ENCODE assay signal across 7 cellular contexts in genomic region chr18:3455938-3456685, GRCh38. TPM values are rescaled to one million over a fixed set of nuclear protein-coding genes. Genes with fewer than 3 reads are reported as not detected.
DNase-seq lines count a peak whose midpoint lies in the region; ATAC-seq, FAIRE-seq and TF ChIP-seq lines count a peak whose summit lies in the region.

No MANE protein-coding gene starts in this region.

- no peak overlapping the region for H3K4me2 ChIP-seq in K562 (ENCODE audit: insufficient read depth, low read length)

- no peak overlapping the region for H2AFZ ChIP-seq in K562 (ENCODE audit: low read depth, low read length)

- peaks cover 47% of the 10 kb centered on the region for H3K4me1 ChIP-seq in HUES6 (ENCODE audit: control insufficient read depth, insufficient read depth, low read length)
- peaks cover 2 to 14% of the 10 kb centered on the region in 2 experiments for H3K4me1 ChIP-seq in K562 (replicated peaks in 1 of 2; ENCODE audit: control insufficient read depth in 2 of 2, insufficient read depth in 2 of 2, low read length in 2 of 2)
- peaks cover 0 to 60% (median 36%) of the 10 kb centered on the region in 4 donors for H3K4me1 ChIP-seq in tibial nerve

- H3K27me3 ChIP-seq in HUES6 (ENCODE audit: control insufficient read depth, insufficient read depth, low read length), result no peaks in the 10 kb centered on the region
- no peaks in the 10 kb centered on the region for H3K27me3 ChIP-seq in K562 (ENCODE audit: control insufficient read depth in 2 of 2, insufficient read depth in 2 of 2, low read length in 2 of 2)
- no peaks in the 10 kb centered on the region for H3K27me3 ChIP-seq in tibial nerve

- no TSS peak for BruUV-seq in K562 (replicated peaks; lab: Mats Ljungman, UMichigan)

- no peak for TF ChIP-seq RAD21 in K562 (CRISPR knock-in tag; conservative IDR thresholded peaks at IDR 0.05 in 1 of 2, IDR thresholded peaks at IDR 0.05 in 1 of 2)

- peak overlapping the region; percentile 46 for H3K9ac ChIP-seq in HUES6 (ENCODE audit: low read length)
- no peak overlapping the region for H3K9ac ChIP-seq in K562 (ENCODE audit: insufficient read depth in 1 of 2, low read depth in 2 of 2, low read length in 2 of 2)

- H3K4me3 ChIP-seq in HUES6 (ENCODE audit: low read depth, low read length), result peak overlapping the region; percentile 83
- no peak overlapping the region for H3K4me3 ChIP-seq in K562
- no peak overlapping the region for H3K4me3 ChIP-seq in tibial nerve

- peaks cover 12% of the 10 kb centered on the region for H4K20me1 ChIP-seq in K562 (replicated peaks; ENCODE audit: control insufficient read depth, insufficient read depth, low read length)

- DNase-seq in K562 (ENCODE audit: extremely low read depth in 1 of 4, low spot score in 3 of 4) (no peak), kidney tubule cell (ENCODE audit: low spot score) (peak; percentile 94), tibial nerve (ENCODE audit: low spot score in 2 of 2) (no peak), RKO (ENCODE audit: low spot score) (no peak)
- DNase-seq in activated effector memory CD4-positive, alpha-beta T cell treated with anti-CD3 and anti-CD28 coated beads, Interleukin-2, amount 50 U/mL, for 16 hours, result no peak

- no peak for FAIRE-seq in K562 (lab: Jason Lieb, UNC)

- POLR2A ChIA-PET in K562 (lab: Yijun Ruan, JAX), result interaction anchor here (0.7 to 6.6 kb wide), 7 partner anchors 13 to 146 kb away, joined by 3 to 44 read pairs (median 3); no protein-coding TSS in a partner anchor

- no peak for TF ChIP-seq EP300 in K562 (IDR thresholded peaks at IDR 0.05; ENCODE audit: low read length)
- TF ChIP-seq EP300 in tibial nerve (IDR thresholded peaks at IDR 0.05), result no peak

- no peaks in the 10 kb centered on the region for H3K9me1 ChIP-seq in K562 (ENCODE audit: control insufficient read depth, insufficient read depth, low read length)

- intact Hi-C loops in K562 (cut with micrococcal nuclease), result no loop called here

- H3K36me3 ChIP-seq in HUES6 (ENCODE audit: control insufficient read depth, insufficient read depth, low read length) (peaks cover 64% of the 10 kb centered on the region), K562 (ENCODE audit: control insufficient read depth, insufficient read depth, low read length) (peaks cover 58% of the 10 kb centered on the region), tibial nerve (peaks cover 0 to 51% (median 0%) of the 10 kb centered on the region in 3 donors)

- CTCF ChIA-PET in K562 (lab: Yijun Ruan, JAX; ENCODE audit: low intra/inter-chr PET ratio), result interaction anchor here (3.2 kb wide), 1 partner anchor 175 kb away, joined by 42 read pairs; no protein-coding TSS in a partner anchor

- in situ Hi-C loops in K562 (cut with MboI), result loop anchor here (10.0 kb wide), 1 partner anchor 521 kb away; no protein-coding TSS in a partner anchor

- 96% methylated on average over 10 of the region's 10 CpGs for WGBS in K562 (ENCODE audit: insufficient coverage, low coverage, missing lambda C conversion rate)
- whole genome bisulfite sequencing in tibial nerve, 2 donors, result 75 to 80% methylated on average over 10 of the region's 10 CpGs

- TF ChIP-seq POLR2A in K562 (conservative IDR thresholded peaks at IDR 0.05), result no peak
- TF ChIP-seq POLR2A in tibial nerve (IDR thresholded peaks at IDR 0.05), result no peak

- no peak for TF ChIP-seq CTCF in K562 (IDR thresholded peaks at IDR 0.05 in 2 of 3, conservative IDR thresholded peaks at IDR 0.05 in 1 of 3; ENCODE audit: insufficient read depth in 2 of 3, low read depth in 1 of 3, low read length in 3 of 3)
- TF ChIP-seq CTCF in tibial nerve (IDR thresholded peaks at IDR 0.05), result no peak

- no peak for ATAC-seq in K562
- ATAC-seq in GM19023 (IDR thresholded peaks at IDR 0.05; ENCODE audit: unreplicated experiment), result no peak

- peaks cover 83% of the 10 kb centered on the region for H3K79me2 ChIP-seq in K562 (ENCODE audit: control insufficient read depth, insufficient read depth, low read length)

- peak overlapping the region; percentile 70 for H3K27ac ChIP-seq in HUES6 (ENCODE audit: low read depth, low read length)
- peak overlapping the region; percentile 8; the same call in 2 of the 3 replicates for H3K27ac ChIP-seq in K562 (ENCODE audit: extremely low read depth, low read depth, low read length)
- H3K27ac ChIP-seq in tibial nerve, result peak overlapping the region in 3 of 4 donors; percentile 97 to 99 (median 99)

- no peaks in the 10 kb centered on the region for H3K9me3 ChIP-seq in HUES6 (ENCODE audit: control insufficient read depth, insufficient read depth, low read depth, low read length)
- H3K9me3 ChIP-seq in K562 (replicated peaks; ENCODE audit: control insufficient read depth, insufficient read depth, low read depth, low read length), result peaks cover 5% of the 10 kb centered on the region; the same call in 1 of the 2 replicates
- peaks cover 0 to 6% (median 2%) of the 10 kb centered on the region in 4 donors for H3K9me3 ChIP-seq in tibial nerve

TF ChIP-seq in K562, 482 proteins besides CTCF, POLR2A, EP300 and RAD21:
- TF ChIP-seq, protein P1, sequence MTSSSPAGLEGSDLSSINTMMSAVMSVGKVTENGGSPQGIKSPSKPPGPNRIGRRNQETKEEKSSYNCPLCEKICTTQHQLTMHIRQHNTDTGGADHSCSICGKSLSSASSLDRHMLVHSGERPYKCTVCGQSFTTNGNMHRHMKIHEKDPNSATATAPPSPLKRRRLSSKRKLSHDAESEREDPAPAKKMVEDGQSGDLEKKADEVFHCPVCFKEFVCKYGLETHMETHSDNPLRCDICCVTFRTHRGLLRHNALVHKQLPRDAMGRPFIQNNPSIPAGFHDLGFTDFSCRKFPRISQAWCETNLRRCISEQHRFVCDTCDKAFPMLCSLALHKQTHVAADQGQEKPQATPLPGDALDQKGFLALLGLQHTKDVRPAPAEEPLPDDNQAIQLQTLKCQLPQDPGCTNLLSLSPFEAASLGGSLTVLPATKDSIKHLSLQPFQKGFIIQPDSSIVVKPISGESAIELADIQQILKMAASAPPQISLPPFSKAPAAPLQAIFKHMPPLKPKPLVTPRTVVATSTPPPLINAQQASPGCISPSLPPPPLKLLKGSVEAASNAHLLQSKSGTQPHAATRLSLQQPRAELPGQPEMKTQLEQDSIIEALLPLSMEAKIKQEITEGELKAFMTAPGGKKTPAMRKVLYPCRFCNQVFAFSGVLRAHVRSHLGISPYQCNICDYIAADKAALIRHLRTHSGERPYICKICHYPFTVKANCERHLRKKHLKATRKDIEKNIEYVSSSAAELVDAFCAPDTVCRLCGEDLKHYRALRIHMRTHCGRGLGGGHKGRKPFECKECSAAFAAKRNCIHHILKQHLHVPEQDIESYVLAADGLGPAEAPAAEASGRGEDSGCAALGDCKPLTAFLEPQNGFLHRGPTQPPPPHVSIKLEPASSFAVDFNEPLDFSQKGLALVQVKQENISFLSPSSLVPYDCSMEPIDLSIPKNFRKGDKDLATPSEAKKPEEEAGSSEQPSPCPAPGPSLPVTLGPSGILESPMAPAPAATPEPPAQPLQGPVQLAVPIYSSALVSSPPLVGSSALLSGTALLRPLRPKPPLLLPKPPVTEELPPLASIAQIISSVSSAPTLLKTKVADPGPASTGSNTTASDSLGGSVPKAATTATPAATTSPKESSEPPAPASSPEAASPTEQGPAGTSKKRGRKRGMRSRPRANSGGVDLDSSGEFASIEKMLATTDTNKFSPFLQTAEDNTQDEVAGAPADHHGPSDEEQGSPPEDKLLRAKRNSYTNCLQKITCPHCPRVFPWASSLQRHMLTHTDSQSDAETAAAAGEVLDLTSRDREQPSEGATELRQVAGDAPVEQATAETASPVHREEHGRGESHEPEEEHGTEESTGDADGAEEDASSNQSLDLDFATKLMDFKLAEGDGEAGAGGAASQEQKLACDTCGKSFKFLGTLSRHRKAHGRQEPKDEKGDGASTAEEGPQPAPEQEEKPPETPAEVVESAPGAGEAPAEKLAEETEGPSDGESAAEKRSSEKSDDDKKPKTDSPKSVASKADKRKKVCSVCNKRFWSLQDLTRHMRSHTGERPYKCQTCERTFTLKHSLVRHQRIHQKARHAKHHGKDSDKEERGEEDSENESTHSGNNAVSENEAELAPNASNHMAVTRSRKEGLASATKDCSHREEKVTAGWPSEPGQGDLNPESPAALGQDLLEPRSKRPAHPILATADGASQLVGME (CRISPR knock-in tag; IDR thresholded peaks at IDR 0.05), result no peak
- no peak for TF ChIP-seq SRSF7 (optimal IDR thresholded peaks at IDR 0.05; ENCODE audit: low read depth, low read length)
- no peak for TF ChIP-seq SUPT5H (IDR thresholded peaks at IDR 0.05)

RNA-seq across cellular contexts. Expression of gene TGIF1, which starts 6.1 kb away (rescaled TPM):
- total RNA-seq in K562 (2011; cell fraction: chromatin; rRNA removed; ENCODE audit: low replicate concordance), result 63.6 and 121 TPM in 2 replicates
- 64.2 and 69.3 TPM in 2 replicates for total RNA-seq in K562 (2011; cell fraction: nucleolus; rRNA removed)
- total RNA-seq in K562 (2011; cell fraction: nucleoplasm; rRNA removed), result 73.3 and 83.1 TPM in 2 replicates
- total RNA-seq in K562 (2014; rRNA removed) (40.1 and 65.8 TPM in 2 replicates), K562 (2014; rRNA removed; fragmentation: Illumina TruSeq; extraction: Trizol) (49.2 and 54.5 TPM in 2 replicates), K562 (2015; rRNA removed; fragmentation: Illumina TruSeq; extraction: Trizol) (43.5 and 47.9 TPM in 2 replicates), K562 (2021) (44.6 and 49.3 TPM in 2 replicates), tibial nerve (10 to 100 TPM; 59.2 to 86.1 (median 70.1) TPM)
- polyA plus RNA-seq in K562 (2011; rRNA removed) (55.5 and 56.3 TPM in 2 replicates), K562 (2014; fragmentation: Illumina TruSeq; extraction: Trizol) (60.9 and 77.7 TPM in 2 replicates), K562 (2014; fragmentation: Nextera tagmentation; extraction: Ambion mirVana) (10 to 100 TPM; 16.1 to 18.0 TPM), K562 (2014; rRNA removed) (40.6 and 43.7 TPM in 2 replicates)
- polyA plus RNA-seq in K562 (2011; cell fraction: cytosol; rRNA removed), result 68.0 and 84.8 TPM in 2 replicates
- 110 and 144 TPM in 2 replicates for polyA plus RNA-seq in K562 (2011; cell fraction: nucleus; rRNA removed)
- polyA plus RNA-seq in K562 (2012), result 43.2 and 67.0 TPM in 2 replicates
- 62.8 and 65.0 TPM in 2 replicates for polyA minus RNA-seq in K562 (2011; rRNA and poly(A)+ RNA removed)
- polyA minus RNA-seq in K562 (2011; cell fraction: cytosol; rRNA and poly(A)+ RNA removed), result 20.3 and 31.7 TPM in 2 replicates
- 54.0 and 105 TPM in 2 replicates for polyA minus RNA-seq in K562 (2011; cell fraction: nucleus; rRNA and poly(A)+ RNA removed)

Comparison
In these comparisons a context has a peak if more than half of its experiments do, and no peak if none do; other contexts are left out.
1. H3K27ac ChIP-seq: peak in every context shown above with its lines; median percentile 99 in tibial nerve; 70 in HUES6; 8 in K562.